ENCODE assay signal across 19 cellular contexts in genomic region chr16:86048882-86049585, GRCh38.
DNase-seq lines count a peak whose midpoint lies in the region; ATAC-seq and TF ChIP-seq lines count a peak whose summit lies in the region.
"Had no signal": no experiment of that assay in that cellular context is flagged by ENCODE, and none has a peak within 500 bp of the region (broad histone marks: within the 10 kb centered on the region; RNA-seq: fewer than 3 reads in every experiment).

No MANE protein-coding gene starts in this region.

- no peak for ATAC-seq in heart right ventricle
- ATAC-seq in body of pancreas, result no peak
- ATAC-seq: activated naive CD4-positive, alpha-beta T cell treated with anti-CD3 and anti-CD28 coated beads, Interleukin-2, amount 50 U/mL, for 72 hours; esophagus mucosa; natural killer cell treated with Interleukin-12 subunit alpha and Interleukin-12 subunit beta and Interleukin-15 and Interleukin-18, amount 100 ng/mL, for 72 hours had no signal

- no peak overlapping the region for H3K4me2 ChIP-seq in SU-DHL-6 (ENCODE audit: low read depth, low read length, poor library complexity, severe bottlenecking)
- no peak overlapping the region for H3K4me2 ChIP-seq in osteoblast (ENCODE audit: insufficient read depth, low read length)

- H3K36me3 ChIP-seq in H7 (replicated peaks; ENCODE audit: control insufficient read depth, insufficient read depth, low read length) (no peaks in the 10 kb centered on the region), SU-DHL-6 (ENCODE audit: low read length) (no peaks in the 10 kb centered on the region), osteoblast (ENCODE audit: insufficient read depth, low read length) (no peaks in the 10 kb centered on the region), heart right ventricle (no peaks in the 10 kb centered on the region), body of pancreas (replicated peaks in 1 of 2; ENCODE audit: insufficient read depth in 1 of 2, low read depth in 2 of 2) (no peaks in the 10 kb centered on the region)
- H3K36me3 ChIP-seq: HAP-1, thoracic aorta had no signal

- WGBS in heart right ventricle, 2 donors, result 78 to 79% methylated on average over 11 of the region's 11 CpGs
- 68 to 71% methylated on average over 10 to 11 of the region's 11 CpGs for WGBS in body of pancreas, 2 donors

- TF ChIP-seq CTCF in GM10266 (IDR thresholded peaks at IDR 0.05; ENCODE audit: control insufficient read depth, insufficient read depth, low read depth, missing control alignments) (peak; percentile 9), SU-DHL-6 (IDR thresholded peaks at IDR 0.05; ENCODE audit: insufficient read depth, low read length, poor library complexity, severe bottlenecking) (peak; percentile 18), osteoblast (IDR thresholded peaks at IDR 0.05; ENCODE audit: extremely low read depth, low read depth, low read length) (no peak), heart right ventricle (IDR thresholded peaks at IDR 0.05) (no peak), body of pancreas (IDR thresholded peaks at IDR 0.05) (no peak)

- no peaks in the 10 kb centered on the region for H3F3A ChIP-seq in SU-DHL-6 (ENCODE audit: insufficient read depth)

- H3K4me3 ChIP-seq in H7 (ENCODE audit: insufficient read depth, low read depth, low read length) (no peak overlapping the region), SU-DHL-6 (ENCODE audit: insufficient read depth, low read length, poor library complexity, severe bottlenecking) (no peak overlapping the region), osteoblast (ENCODE audit: insufficient read depth, low read length) (no peak overlapping the region), heart right ventricle (no peak overlapping the region), body of pancreas (no peak overlapping the region)
- H3K4me3 ChIP-seq: dorsolateral prefrontal cortex, HAP-1, thoracic aorta had no signal

- no peak overlapping the region for H3K9ac ChIP-seq in SU-DHL-6 (ENCODE audit: low read length)

- intact Hi-C loops in heart right ventricle (cut with DNase I) (no loop called here), body of pancreas (cut with DNase I) (no loop called here)

- H3K9me2 ChIP-seq in SU-DHL-6 (replicated peaks; ENCODE audit: insufficient read depth, low read length), result no peaks in the 10 kb centered on the region

- H4K20me1 ChIP-seq in SU-DHL-6 (ENCODE audit: low read depth, low read length) (no peaks in the 10 kb centered on the region), osteoblast (ENCODE audit: insufficient read depth, low read length) (no peaks in the 10 kb centered on the region)

- H3K79me2 ChIP-seq in SU-DHL-6 (ENCODE audit: insufficient read depth, low read length), result no peaks in the 10 kb centered on the region
- no peaks in the 10 kb centered on the region for H3K79me2 ChIP-seq in osteoblast (ENCODE audit: insufficient read depth, low read length)

- H3K4me1 ChIP-seq in osteoblast (ENCODE audit: insufficient read depth, low read length) (no peaks in the 10 kb centered on the region), heart right ventricle (peaks cover 0 to 8% (median 0%) of the 10 kb centered on the region in 9 donors), body of pancreas (no peaks in the 10 kb centered on the region)
- H3K4me1 ChIP-seq: HAP-1 had no signal

- DNase-seq in GM10266 (ENCODE audit: extremely low spot score) (no peak), H7 (peak; percentile 81), osteoblast (ENCODE audit: insufficient read length, low spot score, missing footprints) (peak; percentile 71), cerebellum (ENCODE audit: low spot score) (no peak), heart right ventricle (no peak), body of pancreas (no peak)
- DNase-seq: activated CD4-positive, alpha-beta T cell treated with anti-CD3 and anti-CD28 coated beads, Interleukin-2, amount 50 U/mL, for 1 hour; activated T-cell treated with anti-CD3 and anti-CD28 coated beads, Interleukin-2, amount 50 U/mL, for 1 hour; NCI-H146; NCI-H226; NK-92 treated with Interleukin-12 subunit alpha and Interleukin-12 subunit beta, amount 100 ng/mL, for 24 hours; SHP77 had no signal

- H3K27ac ChIP-seq in SU-DHL-6 (ENCODE audit: low read depth, low read length) (no peak overlapping the region), osteoblast (ENCODE audit: low read depth, low read length) (no peak overlapping the region), heart right ventricle (no peak overlapping the region), body of pancreas (no peak overlapping the region)
- H3K27ac ChIP-seq: dorsolateral prefrontal cortex, thoracic aorta had no signal

- H3K27me3 ChIP-seq in H7 (ENCODE audit: control insufficient read depth, insufficient read depth, low read length) (no peaks in the 10 kb centered on the region), SU-DHL-6 (ENCODE audit: low read length) (no peaks in the 10 kb centered on the region), osteoblast (ENCODE audit: insufficient read depth, low read length) (peaks cover 23% of the 10 kb centered on the region), heart right ventricle (peaks cover 0 to 82% (median 67%) of the 10 kb centered on the region in 7 donors), body of pancreas (peaks cover 0 to 16% of the 10 kb centered on the region in 2 donors)

- no peaks in the 10 kb centered on the region for H3K9me3 ChIP-seq in SU-DHL-6 (ENCODE audit: insufficient read depth, low read length)
- H3K9me3 ChIP-seq in osteoblast (ENCODE audit: low read depth, low read length), result no peaks in the 10 kb centered on the region
- H3K9me3 ChIP-seq in heart right ventricle, result no peaks in the 10 kb centered on the region
- no peaks in the 10 kb centered on the region for H3K9me3 ChIP-seq in body of pancreas
- H3K9me3 ChIP-seq: HAP-1, thoracic aorta had no signal

- no peak for TF ChIP-seq POLR2A in body of pancreas (IDR thresholded peaks at IDR 0.05)

- H2AFZ ChIP-seq in SU-DHL-6 (ENCODE audit: low read depth, low read length, severe bottlenecking) (no peak overlapping the region), osteoblast (ENCODE audit: low read length) (no peak overlapping the region)

Comparison
In these comparisons a context has a peak if more than half of its experiments do, and no peak if none do; other contexts are left out.
1. DNase-seq: peak in H7 (single experiment) and osteoblast (single experiment); none in GM10266 (single experiment), cerebellum (single experiment), heart right ventricle (0 of 2) and body of pancreas (0 of 4).
2. CTCF ChIP-seq: peak in GM10266 (single experiment) and SU-DHL-6 (single experiment); none in osteoblast (single experiment), heart right ventricle (0 of 9) and body of pancreas (0 of 7).